In the genomic region with DNA sequence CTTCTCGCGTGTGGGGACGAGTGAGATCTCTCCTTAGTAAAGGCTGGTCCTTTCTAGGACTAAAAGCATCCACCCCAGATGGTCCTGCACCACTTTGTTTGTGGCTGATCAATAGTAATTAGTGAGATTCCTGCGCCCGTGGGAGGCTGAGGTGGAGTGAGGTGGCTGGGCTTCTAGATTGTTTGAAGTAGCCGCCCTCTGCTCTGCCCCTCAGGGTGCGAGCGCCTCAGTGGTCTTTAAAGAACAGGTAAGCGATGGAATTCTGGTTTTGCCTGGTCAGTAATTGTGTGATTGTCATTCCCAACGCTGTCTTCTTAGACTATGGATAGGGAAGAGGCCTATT, we compare ENCODE assay signal across 8 cellular contexts. TPM values are rescaled to one million over a fixed set of nuclear protein-coding genes. Genes with fewer than 3 reads are reported as not detected.
DNase-seq lines count a peak whose midpoint lies in the region; ATAC-seq and TF ChIP-seq lines count a peak whose summit lies in the region.

No MANE protein-coding gene starts in this region.

- no peak for DNase-seq in right atrium auricular region (ENCODE audit: low spot score)
- no peak for DNase-seq in left ventricle myocardium superior
- DNase-seq in breast epithelium (ENCODE audit: low spot score in 2 of 2): peak in 1 of 2 donors; percentile 42
- no peak for DNase-seq in natural killer cell
- no peak for DNase-seq in vagina (ENCODE audit: extremely low spot score in 2 of 2)
- no peak for DNase-seq in KBM-7

- peak overlapping the region; percentile 94 for H3K4me3 Mint-ChIP-seq in natural killer cell

- peaks cover 36 to 44% of the 10 kb centered on the region in 2 donors for H3K4me1 Mint-ChIP-seq in natural killer cell

- H3K27ac ChIP-seq in right atrium auricular region: peak overlapping the region; percentile 29 to 67
- H3K27ac ChIP-seq in breast epithelium: peak overlapping the region; percentile 86
- peak overlapping the region; percentile 74 for H3K27ac ChIP-seq in vagina

- no peak for TF ChIP-seq CTCF in right atrium auricular region (IDR thresholded peaks at IDR 0.05)
- TF ChIP-seq CTCF in breast epithelium (IDR thresholded peaks at IDR 0.05): no peak
- no peak for TF ChIP-seq CTCF in natural killer cell (IDR thresholded peaks at IDR 0.05)
- TF ChIP-seq CTCF in vagina (IDR thresholded peaks at IDR 0.05): no peak

- H3K9me3 Mint-ChIP-seq in natural killer cell: no peaks in the 10 kb centered on the region

- no peaks in the 10 kb centered on the region for H3K36me3 ChIP-seq in right atrium auricular region
- H3K36me3 ChIP-seq in breast epithelium: no peaks in the 10 kb centered on the region
- H3K36me3 ChIP-seq in vagina: no peaks in the 10 kb centered on the region

- H3K9me3 ChIP-seq in right atrium auricular region (no peaks in the 10 kb centered on the region), breast epithelium (no peaks in the 10 kb centered on the region), vagina (no peaks in the 10 kb centered on the region)

- H3K4me3 ChIP-seq in right atrium auricular region: peak overlapping the region in 1 of 2 donors; percentile 26
- H3K4me3 ChIP-seq in breast epithelium: peak overlapping the region in 2 of 3 donors; percentile 26 to 55
- peak overlapping the region in 1 of 2 donors; percentile 17 for H3K4me3 ChIP-seq in vagina

- H3K4me1 ChIP-seq in right atrium auricular region (peaks cover 0 to 19% of the 10 kb centered on the region in 2 donors), breast epithelium (peaks cover 7 to 10% of the 10 kb centered on the region in 2 donors), vagina (peaks cover 27% of the 10 kb centered on the region)

- TF ChIP-seq POLR2A in breast epithelium (IDR thresholded peaks at IDR 0.05): no peak
- no peak for TF ChIP-seq POLR2A in vagina (IDR thresholded peaks at IDR 0.05)

- H3K27me3 ChIP-seq in right atrium auricular region (no peaks in the 10 kb centered on the region), breast epithelium (no peaks in the 10 kb centered on the region), vagina (no peaks in the 10 kb centered on the region)

- intact Hi-C loops in left ventricle myocardium superior (cut with micrococcal nuclease): no loop called here
- intact Hi-C loops in breast epithelium (cut with DNase I; ENCODE audit: low total_unique reads): no loop called here
- intact Hi-C loops in natural killer cell (cut with micrococcal nuclease): loop anchor here (1.0 to 2.0 kb wide), 7 partner anchors 15 to 447 kb away; partner anchors contain the start of gene DFFA
- intact Hi-C loops in vagina (cut with DNase I): no loop called here

- H3K27me3 Mint-ChIP-seq in natural killer cell (ENCODE audit: low read depth in 2 of 2): no peaks in the 10 kb centered on the region

- ATAC-seq in left ventricle myocardium superior (no peak), natural killer cell (no peak), GM19467 (IDR thresholded peaks at IDR 0.05; ENCODE audit: unreplicated experiment) (no peak), HG02798 (IDR thresholded peaks at IDR 0.05; ENCODE audit: poor library complexity, unreplicated experiment) (no peak)

- H3K27ac Mint-ChIP-seq in natural killer cell: peak overlapping the region; percentile 92 to 96

- in situ Hi-C loops in KBM-7 (cut with MboI; ENCODE audit: low pct_unique_long_range_greater_than_20kb, low sequenced_read_pairs): no loop called here

- no peaks in the 10 kb centered on the region for H3K36me3 Mint-ChIP-seq in natural killer cell

RNA-seq across cellular contexts. Expression of gene PEX14, which starts 20.7 kb away (rescaled TPM):
- total RNA-seq in right atrium auricular region (10 to 100 TPM; 13.7 to 14.5 TPM), left ventricle myocardium superior (21.0 TPM), breast epithelium (10 to 100 TPM; 12.5 to 16.1 (median 14.8) TPM), natural killer cell (10 to 100 TPM; 21.4 to 27.3 (median 24.1) TPM), vagina (21.6 TPM)

RNA-seq across cellular contexts. Expression of gene DFFA, which starts 23.1 kb away (rescaled TPM):
- total RNA-seq in right atrium auricular region (10 to 100 TPM; 17.6 to 19.0 TPM), left ventricle myocardium superior (22.4 TPM), breast epithelium (10 to 100 TPM; 19.7 to 22.8 (median 21.3) TPM), natural killer cell (10 to 100 TPM; 17.5 to 21.8 (median 21.5) TPM), vagina (16.2 TPM)

RNA-seq across cellular contexts. Expression of gene CORT, which starts 45.6 kb away (rescaled TPM):
- total RNA-seq in right atrium auricular region (not detected), left ventricle myocardium superior (not detected), breast epithelium (under 1 TPM in 2 of 3 donors, not detected in 1; 0.29 to 0.64 TPM), natural killer cell (not detected), vagina (not detected)
